2 cellular contexts compared by ENCODE assay signal in the genomic region with DNA sequence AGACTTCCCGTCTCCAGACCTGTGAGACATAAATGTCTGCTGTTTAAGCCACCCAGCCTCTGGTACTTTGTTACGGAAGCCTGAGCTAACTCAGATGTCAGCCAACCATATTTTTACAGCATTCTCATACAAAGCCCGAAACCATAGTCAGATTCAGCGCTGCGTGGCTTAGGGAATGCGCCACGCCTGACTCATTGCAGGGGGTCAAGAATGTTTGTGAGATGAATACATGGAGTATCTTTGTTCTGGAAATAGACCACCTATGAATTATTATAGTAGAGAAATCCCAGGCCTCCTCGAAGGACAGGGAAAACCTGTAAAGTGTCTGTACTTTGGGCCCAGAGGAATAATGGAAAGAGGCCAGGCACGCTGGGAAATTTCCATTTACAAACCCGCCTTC.
TF ChIP-seq lines count a peak whose summit lies in the region.

No MANE protein-coding gene starts in this region.

TF ChIP-seq in A549, 52 proteins besides CTCF, POLR2A, EP300 and RAD21:
- TF ChIP-seq JUNB (IDR thresholded peaks at IDR 0.05) (no peak), PHF8 (IDR thresholded peaks at IDR 0.05; ENCODE audit: borderline replicate concordance, low read depth) (no peak), ZC3H11A (IDR thresholded peaks at IDR 0.05) (no peak), RARB (CRISPR knock-in tag; IDR thresholded peaks at IDR 0.05) (no peak), MYC (IDR thresholded peaks at IDR 0.05; ENCODE audit: borderline replicate concordance, low read length) (no peak), CBX8 (IDR thresholded peaks at IDR 0.05) (no peak), KDM1A (IDR thresholded peaks at IDR 0.05; ENCODE audit: low read depth) (no peak), SREBF2 (IDR thresholded peaks at IDR 0.05) (no peak), NR3C1 (IDR thresholded peaks at IDR 0.05) (no peak), GATA3 (IDR thresholded peaks at IDR 0.05; ENCODE audit: borderline replicate concordance) (no peak)
- TF ChIP-seq, protein P1, sequence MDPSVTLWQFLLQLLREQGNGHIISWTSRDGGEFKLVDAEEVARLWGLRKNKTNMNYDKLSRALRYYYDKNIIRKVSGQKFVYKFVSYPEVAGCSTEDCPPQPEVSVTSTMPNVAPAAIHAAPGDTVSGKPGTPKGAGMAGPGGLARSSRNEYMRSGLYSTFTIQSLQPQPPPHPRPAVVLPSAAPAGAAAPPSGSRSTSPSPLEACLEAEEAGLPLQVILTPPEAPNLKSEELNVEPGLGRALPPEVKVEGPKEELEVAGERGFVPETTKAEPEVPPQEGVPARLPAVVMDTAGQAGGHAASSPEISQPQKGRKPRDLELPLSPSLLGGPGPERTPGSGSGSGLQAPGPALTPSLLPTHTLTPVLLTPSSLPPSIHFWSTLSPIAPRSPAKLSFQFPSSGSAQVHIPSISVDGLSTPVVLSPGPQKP (IDR thresholded peaks at IDR 0.05; ENCODE audit: low read depth, low read length): no peak
- TF ChIP-seq, protein P2, sequence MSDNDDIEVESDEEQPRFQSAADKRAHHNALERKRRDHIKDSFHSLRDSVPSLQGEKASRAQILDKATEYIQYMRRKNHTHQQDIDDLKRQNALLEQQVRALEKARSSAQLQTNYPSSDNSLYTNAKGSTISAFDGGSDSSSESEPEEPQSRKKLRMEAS (IDR thresholded peaks at IDR 0.05): no peak
- TF ChIP-seq, protein P3, sequence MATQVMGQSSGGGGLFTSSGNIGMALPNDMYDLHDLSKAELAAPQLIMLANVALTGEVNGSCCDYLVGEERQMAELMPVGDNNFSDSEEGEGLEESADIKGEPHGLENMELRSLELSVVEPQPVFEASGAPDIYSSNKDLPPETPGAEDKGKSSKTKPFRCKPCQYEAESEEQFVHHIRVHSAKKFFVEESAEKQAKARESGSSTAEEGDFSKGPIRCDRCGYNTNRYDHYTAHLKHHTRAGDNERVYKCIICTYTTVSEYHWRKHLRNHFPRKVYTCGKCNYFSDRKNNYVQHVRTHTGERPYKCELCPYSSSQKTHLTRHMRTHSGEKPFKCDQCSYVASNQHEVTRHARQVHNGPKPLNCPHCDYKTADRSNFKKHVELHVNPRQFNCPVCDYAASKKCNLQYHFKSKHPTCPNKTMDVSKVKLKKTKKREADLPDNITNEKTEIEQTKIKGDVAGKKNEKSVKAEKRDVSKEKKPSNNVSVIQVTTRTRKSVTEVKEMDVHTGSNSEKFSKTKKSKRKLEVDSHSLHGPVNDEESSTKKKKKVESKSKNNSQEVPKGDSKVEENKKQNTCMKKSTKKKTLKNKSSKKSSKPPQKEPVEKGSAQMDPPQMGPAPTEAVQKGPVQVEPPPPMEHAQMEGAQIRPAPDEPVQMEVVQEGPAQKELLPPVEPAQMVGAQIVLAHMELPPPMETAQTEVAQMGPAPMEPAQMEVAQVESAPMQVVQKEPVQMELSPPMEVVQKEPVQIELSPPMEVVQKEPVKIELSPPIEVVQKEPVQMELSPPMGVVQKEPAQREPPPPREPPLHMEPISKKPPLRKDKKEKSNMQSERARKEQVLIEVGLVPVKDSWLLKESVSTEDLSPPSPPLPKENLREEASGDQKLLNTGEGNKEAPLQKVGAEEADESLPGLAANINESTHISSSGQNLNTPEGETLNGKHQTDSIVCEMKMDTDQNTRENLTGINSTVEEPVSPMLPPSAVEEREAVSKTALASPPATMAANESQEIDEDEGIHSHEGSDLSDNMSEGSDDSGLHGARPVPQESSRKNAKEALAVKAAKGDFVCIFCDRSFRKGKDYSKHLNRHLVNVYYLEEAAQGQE (IDR thresholded peaks at IDR 0.05): no peak
- TF ChIP-seq, protein P4, sequence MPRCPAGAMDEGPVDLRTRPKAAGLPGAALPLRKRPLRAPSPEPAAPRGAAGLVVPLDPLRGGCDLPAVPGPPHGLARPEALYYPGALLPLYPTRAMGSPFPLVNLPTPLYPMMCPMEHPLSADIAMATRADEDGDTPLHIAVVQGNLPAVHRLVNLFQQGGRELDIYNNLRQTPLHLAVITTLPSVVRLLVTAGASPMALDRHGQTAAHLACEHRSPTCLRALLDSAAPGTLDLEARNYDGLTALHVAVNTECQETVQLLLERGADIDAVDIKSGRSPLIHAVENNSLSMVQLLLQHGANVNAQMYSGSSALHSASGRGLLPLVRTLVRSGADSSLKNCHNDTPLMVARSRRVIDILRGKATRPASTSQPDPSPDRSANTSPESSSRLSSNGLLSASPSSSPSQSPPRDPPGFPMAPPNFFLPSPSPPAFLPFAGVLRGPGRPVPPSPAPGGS (IDR thresholded peaks at IDR 0.05): no peak
- TF ChIP-seq, protein P5, sequence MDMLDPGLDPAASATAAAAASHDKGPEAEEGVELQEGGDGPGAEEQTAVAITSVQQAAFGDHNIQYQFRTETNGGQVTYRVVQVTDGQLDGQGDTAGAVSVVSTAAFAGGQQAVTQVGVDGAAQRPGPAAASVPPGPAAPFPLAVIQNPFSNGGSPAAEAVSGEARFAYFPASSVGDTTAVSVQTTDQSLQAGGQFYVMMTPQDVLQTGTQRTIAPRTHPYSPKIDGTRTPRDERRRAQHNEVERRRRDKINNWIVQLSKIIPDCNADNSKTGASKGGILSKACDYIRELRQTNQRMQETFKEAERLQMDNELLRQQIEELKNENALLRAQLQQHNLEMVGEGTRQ (IDR thresholded peaks at IDR 0.05): no peak
TF ChIP-seq in A549: peak in this region for 0.

TF ChIP-seq in IMR-90, 13 proteins besides CTCF, POLR2A, EP300 and RAD21:
- TF ChIP-seq MAFK (IDR thresholded peaks at IDR 0.05; ENCODE audit: low read depth, low read length) (no peak), SMC3 (IDR thresholded peaks at IDR 0.05; ENCODE audit: low read depth, low read length) (no peak), MXI1 (IDR thresholded peaks at IDR 0.05; ENCODE audit: borderline replicate concordance, low read depth, low read length) (no peak), NFE2L2 (IDR thresholded peaks at IDR 0.05; ENCODE audit: low read depth, low read length) (no peak), MAZ (IDR thresholded peaks at IDR 0.05; ENCODE audit: borderline replicate concordance, low read depth, low read length) (no peak), RCOR1 (IDR thresholded peaks at IDR 0.05; ENCODE audit: insufficient replicate concordance, low read length) (no peak), BHLHE40 (IDR thresholded peaks at IDR 0.05; ENCODE audit: low read depth, low read length) (no peak), FOS (IDR thresholded peaks at IDR 0.05; ENCODE audit: low read depth, low read length) (no peak), RFX5 (IDR thresholded peaks at IDR 0.05; ENCODE audit: low read depth, low read length) (no peak), CEBPB (IDR thresholded peaks at IDR 0.05; ENCODE audit: low read depth, low read length) (no peak)
- TF ChIP-seq, protein P5 (IDR thresholded peaks at IDR 0.05; ENCODE audit: low read depth, low read length): no peak
TF ChIP-seq in IMR-90: peak in this region for 0.
